Comparison of ENCODE assay signal across 16 cellular contexts in genomic region chr2:215060851-215061541, GRCh38.
DNase-seq lines count a peak whose midpoint lies in the region; ATAC-seq, FAIRE-seq and TF ChIP-seq lines count a peak whose summit lies in the region.
"Had no signal": no experiment of that assay in that cellular context is flagged by ENCODE, and none has a peak within 500 bp of the region (broad histone marks: within the 10 kb centered on the region; RNA-seq: fewer than 3 reads in every experiment).

No MANE protein-coding gene starts in this region.

- H3K9ac ChIP-seq in astrocyte (ENCODE audit: low read length), result no peak overlapping the region

- peaks cover 16% of the 10 kb centered on the region for H3K4me1 Mint-ChIP-seq in astrocyte (ENCODE audit: low read depth, unreplicated experiment)
- H3K4me1 Mint-ChIP-seq: B cell, T-cell had no signal

- H3K27me3 ChIP-seq in astrocyte (ENCODE audit: insufficient read depth, low read length) (peaks cover 2% of the 10 kb centered on the region), lower lobe of right lung (ENCODE audit: low read depth) (no peaks in the 10 kb centered on the region)
- H3K27me3 ChIP-seq: gastrocnemius medialis, Peyer's patch had no signal

- TF ChIP-seq CTCF in astrocyte (IDR thresholded peaks at IDR 0.05; ENCODE audit: insufficient read depth, low read depth, low read length) (no peak), lower lobe of right lung (IDR thresholded peaks at IDR 0.05) (no peak)

- H3K79me2 ChIP-seq in astrocyte (ENCODE audit: insufficient read depth, low read length), result no peaks in the 10 kb centered on the region

- peak overlapping the region; percentile 51 for H2AFZ ChIP-seq in astrocyte (ENCODE audit: low read depth, low read length)

- intact Hi-C loops in lower lobe of right lung (cut with DNase I), result no loop called here

- H3K4me3 ChIP-seq in astrocyte (ENCODE audit: insufficient read depth, low read depth, low read length) (no peak overlapping the region), lower lobe of right lung (no peak overlapping the region)
- H3K4me3 ChIP-seq: gastrocnemius medialis, Peyer's patch had no signal

- DNase-seq in D341Med (ENCODE audit: low spot score), result peak; percentile 34
- peak; percentile 68 for DNase-seq in NCI-H1105 (lab: John Stamatoyannopoulos, UW)
- DNase-seq in NCI-H446 treated with DMSO at 0.1 percent for 48 hours (lab: John Stamatoyannopoulos, UW), result peak; percentile 95
- no peak for DNase-seq in astrocyte (ENCODE audit: low read depth)
- no peak for DNase-seq in lower lobe of right lung
- no peak for DNase-seq in AG08395 (ENCODE audit: low spot score)
- DNase-seq in stimulated activated CD4-positive, alpha-beta T cell treated with anti-CD3 and anti-CD28 coated beads, Interleukin-12 subunit alpha, Interleukin-12 subunit beta, amount 100 ng/mL, for 4 hours, result no peak
- DNase-seq in activated CD4-positive, CD25-positive, alpha-beta regulatory T cell (lab: John Stamatoyannopoulos, UW), result no peak
- DNase-seq: activated effector memory CD4-positive, alpha-beta T cell treated with Interleukin-2 at 50 U/mL for 16 hours; gastrocnemius medialis; NCI-H187 treated with DMSO at 0.1 percent for 48 hours; nephron progenitor cell; Peyer's patch; T-cell had no signal

- H3K27me3 Mint-ChIP-seq in astrocyte (ENCODE audit: low read depth, unreplicated experiment), result no peaks in the 10 kb centered on the region
- H3K27me3 Mint-ChIP-seq: B cell had no signal

- H3K9me3 ChIP-seq in astrocyte (ENCODE audit: insufficient read depth, low read depth, low read length), result no peaks in the 10 kb centered on the region
- H3K9me3 ChIP-seq in lower lobe of right lung, result no peaks in the 10 kb centered on the region
- H3K9me3 ChIP-seq: gastrocnemius medialis, Peyer's patch had no signal

- no peak overlapping the region for H3K4me3 Mint-ChIP-seq in astrocyte (ENCODE audit: unreplicated experiment)
- H3K4me3 Mint-ChIP-seq: B cell, nephron progenitor cell, T-cell had no signal

- no peak for FAIRE-seq in astrocyte (lab: Jason Lieb, UNC)
- FAIRE-seq: endothelial cell of umbilical vein had no signal

- H3K27ac Mint-ChIP-seq in astrocyte (ENCODE audit: unreplicated experiment), result no peak overlapping the region
- H3K27ac Mint-ChIP-seq: B cell, nephron progenitor cell, T-cell had no signal

- no peaks in the 10 kb centered on the region for H3K9me3 Mint-ChIP-seq in astrocyte (ENCODE audit: unreplicated experiment)
- H3K9me3 Mint-ChIP-seq: nephron progenitor cell, T-cell had no signal

- H3K27ac ChIP-seq in astrocyte (ENCODE audit: low read depth, low read length), result no peak overlapping the region
- H3K27ac ChIP-seq in lower lobe of right lung, result no peak overlapping the region
- H3K27ac ChIP-seq: gastrocnemius medialis, Peyer's patch had no signal

- H4K20me1 ChIP-seq in astrocyte (ENCODE audit: insufficient read depth, low read length), result no peaks in the 10 kb centered on the region

- H3K36me3 Mint-ChIP-seq in astrocyte (ENCODE audit: low read depth, unreplicated experiment), result no peaks in the 10 kb centered on the region
- H3K36me3 Mint-ChIP-seq: T-cell had no signal

- ATAC-seq in lower lobe of right lung, result no peak
- ATAC-seq: gastrocnemius medialis, T-cell had no signal

- no peaks in the 10 kb centered on the region for H3K36me3 ChIP-seq in astrocyte (ENCODE audit: insufficient read depth, low read length)
- no peaks in the 10 kb centered on the region for H3K36me3 ChIP-seq in lower lobe of right lung
- H3K36me3 ChIP-seq: gastrocnemius medialis, Peyer's patch had no signal

- no peak overlapping the region for H3K4me2 ChIP-seq in astrocyte (ENCODE audit: low read length)

- H3K4me1 ChIP-seq in astrocyte (ENCODE audit: insufficient read depth, low read length) (no peaks in the 10 kb centered on the region), lower lobe of right lung (no peaks in the 10 kb centered on the region)
- H3K4me1 ChIP-seq: gastrocnemius medialis, Peyer's patch had no signal

Comparison
In these comparisons a context has a peak if more than half of its experiments do, and no peak if none do; other contexts are left out.
1. DNase-seq: peak in D341Med (single experiment), NCI-H1105 (single experiment) and NCI-H446 treated with DMSO at 0.1 percent for 48 hours (single experiment); none in astrocyte (single experiment), lower lobe of right lung (single experiment), AG08395 (single experiment), stimulated activated CD4-positive, alpha-beta T cell treated with anti-CD3 and anti-CD28 coated beads, Interleukin-12 subunit alpha, Interleukin-12 subunit beta, amount 100 ng/mL, for 4 hours (single experiment) and activated CD4-positive, CD25-positive, alpha-beta regulatory T cell (0 of 4).